ENCODE assay signal across 1 cellular context in genomic region chr10:89414146-89414878, GRCh38.
TF ChIP-seq lines count a peak whose summit lies in the region.

TSS of gene IFIT5 (plus strand) at chr10:89414568. CDS start at chr10:89414799, 231 bp downstream.

TF ChIP-seq in GM12878, 131 proteins besides CTCF, POLR2A, EP300 and RAD21 (continued from another document):
- no peak for TF ChIP-seq PKNOX1 (IDR thresholded peaks at IDR 0.05)
- no peak for TF ChIP-seq PAX5 (IDR thresholded peaks at IDR 0.05; ENCODE audit: borderline replicate concordance, low read depth, low read length)
- no peak for TF ChIP-seq JUNB (IDR thresholded peaks at IDR 0.05)
- no peak for TF ChIP-seq ZNF592 (IDR thresholded peaks at IDR 0.05)
